In the genomic region with DNA sequence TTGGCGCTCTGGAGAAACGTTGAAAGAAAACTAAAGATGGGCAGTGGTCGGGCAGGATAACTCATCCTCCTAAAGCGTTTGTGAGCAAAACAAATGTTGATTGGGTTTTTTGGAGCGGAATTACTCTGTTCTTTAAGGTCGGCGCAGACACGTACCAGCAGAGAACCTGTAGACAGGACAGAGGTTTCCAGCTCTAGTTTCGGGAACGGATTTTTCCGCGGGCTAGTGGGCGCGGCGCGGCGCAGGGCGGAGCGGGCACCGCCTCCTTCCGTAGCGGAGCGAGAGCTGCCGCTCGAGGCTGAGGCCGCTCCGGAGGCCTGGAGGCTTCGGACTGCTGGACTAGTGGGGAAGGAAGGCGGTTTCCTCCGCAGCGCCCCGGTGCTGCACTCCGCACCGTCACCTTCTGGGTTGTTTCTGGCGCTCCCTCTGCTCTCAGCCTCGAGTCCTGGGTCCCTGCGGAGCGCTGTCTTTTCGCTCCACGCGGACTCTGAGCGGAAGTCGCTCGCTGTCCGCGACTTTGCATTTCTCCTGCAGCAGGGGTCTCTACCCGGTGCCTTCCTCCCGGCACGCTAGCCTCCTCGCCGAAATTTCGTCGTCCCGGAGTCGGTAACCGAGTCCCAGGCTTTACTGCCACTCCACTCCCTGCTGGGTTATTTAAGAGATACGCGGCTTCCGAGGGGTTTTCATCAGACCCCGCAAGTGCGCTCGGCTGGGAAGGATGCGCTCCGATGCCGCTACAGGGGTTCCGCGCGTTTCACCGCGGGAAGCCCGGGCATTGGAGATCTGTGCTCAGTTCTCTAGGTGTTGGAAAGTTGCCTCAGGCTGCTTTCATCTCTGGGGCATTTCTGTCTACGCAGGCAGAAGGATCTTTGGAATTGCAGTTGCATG, we compare ENCODE assay signal across 8 cellular contexts. TPM values are rescaled to one million over a fixed set of nuclear protein-coding genes. Genes with fewer than 3 reads are reported as not detected.
DNase-seq lines count a peak whose midpoint lies in the region; ATAC-seq, FAIRE-seq and TF ChIP-seq lines count a peak whose summit lies in the region.

No MANE protein-coding gene starts in this region.

- H3K36me3 ChIP-seq in K562 (ENCODE audit: control insufficient read depth, insufficient read depth, low read length) (no peaks in the 10 kb centered on the region), mesendoderm (ENCODE audit: control insufficient read depth, insufficient read depth, low read length) (no peaks in the 10 kb centered on the region)

- TF ChIP-seq POLR2A in A549 (IDR thresholded peaks at IDR 0.05; ENCODE audit: low read length) (no peak), K562 (conservative IDR thresholded peaks at IDR 0.05) (no peak)

- no peaks in the 10 kb centered on the region for H3K9me1 ChIP-seq in K562 (ENCODE audit: control insufficient read depth, insufficient read depth, low read length)

- TF ChIP-seq EP300 in A549 (IDR thresholded peaks at IDR 0.05) (no peak), K562 (IDR thresholded peaks at IDR 0.05; ENCODE audit: low read length) (no peak)

- WGBS in A549 (ENCODE audit: missing lambda C conversion rate), result 33% methylated on average over 36 of the region's 72 CpGs
- WGBS in K562 (ENCODE audit: insufficient coverage, low coverage, missing lambda C conversion rate), result 17% methylated on average over 54 of the region's 72 CpGs
- WGBS in mesendoderm (ENCODE audit: extremely low coverage, insufficient coverage, low lambda C conversion rate), result no CpG with 5 or more reads among the region's 72 CpGs

- TF ChIP-seq CTCF in A549 (IDR thresholded peaks at IDR 0.05) (no peak), K562 (IDR thresholded peaks at IDR 0.05 in 2 of 3, conservative IDR thresholded peaks at IDR 0.05 in 1 of 3; ENCODE audit: insufficient read depth in 2 of 3, low read depth in 1 of 3, low read length in 3 of 3) (no peak)

- no peak overlapping the region for H3K18ac ChIP-seq in mesendoderm (ENCODE audit: low read length)

- peak in 1 of 2 experiments; percentile 35 for DNase-seq in A549 (ENCODE audit: low read depth in 1 of 2, low spot score in 1 of 2)
- DNase-seq in K562 (ENCODE audit: extremely low read depth in 1 of 4, low spot score in 3 of 4), result peak in 1 of 4 experiments; percentile 36
- DNase-seq in mesendoderm, result peak; percentile 57
- no peak for DNase-seq in NCI-H2171 treated with DMSO at 0.1 percent for 48 hours (lab: John Stamatoyannopoulos, UW)
- no peak for DNase-seq in Kasumi-1 (lab: John Stamatoyannopoulos, UW)
- no peak for DNase-seq in head of caudate nucleus

- H3K4me2 ChIP-seq in A549 (peak overlapping the region; percentile 97), K562 (ENCODE audit: insufficient read depth, low read length) (no peak overlapping the region), mesendoderm (ENCODE audit: low read length) (peak overlapping the region; percentile 58)

- H3K4me1 ChIP-seq in A549, result no peaks in the 10 kb centered on the region
- H3K4me1 ChIP-seq in K562 (replicated peaks in 1 of 2; ENCODE audit: control insufficient read depth in 2 of 2, insufficient read depth in 2 of 2, low read length in 2 of 2), result peaks cover 0 to 11% of the 10 kb centered on the region in 2 experiments; a peak in 2 of 5 replicates
- peaks cover 7% of the 10 kb centered on the region for H3K4me1 ChIP-seq in mesendoderm (ENCODE audit: control insufficient read depth, low read depth, low read length)

- no peak overlapping the region for H2AK5ac ChIP-seq in mesendoderm (ENCODE audit: low read length)

- H2BK15ac ChIP-seq in mesendoderm (replicated peaks; ENCODE audit: low read depth), result no peak overlapping the region

- H3K9me3 ChIP-seq in A549 (no peaks in the 10 kb centered on the region), K562 (replicated peaks; ENCODE audit: control insufficient read depth, insufficient read depth, low read depth, low read length) (no peaks in the 10 kb centered on the region)

- intact Hi-C loops in K562 (cut with micrococcal nuclease) (no loop called here), head of caudate nucleus (cut with DNase I) (no loop called here)

- BruUV-seq in K562 (replicated peaks; lab: Mats Ljungman, UMichigan), result no TSS peak

- CTCF ChIA-PET in A549 (lab: Yijun Ruan, JAX) (interaction anchor here (0.6 to 1.1 kb wide), 3 partner anchors 9 to 33 kb away, joined by 3 to 5 read pairs (median 4); no protein-coding TSS in a partner anchor), K562 (lab: Yijun Ruan, JAX; ENCODE audit: low intra/inter-chr PET ratio) (no interaction called here)

- FAIRE-seq in A549 (lab: Jason Lieb, UNC) (no peak), K562 (lab: Jason Lieb, UNC) (no peak)

- H3K27ac ChIP-seq in A549 (peak overlapping the region; percentile 57 to 72; a peak in 4 of 6 replicates), K562 (ENCODE audit: extremely low read depth, low read depth, low read length) (no peak overlapping the region), mesendoderm (ENCODE audit: low read depth, low read length) (no peak overlapping the region)

- H3K4ac ChIP-seq in mesendoderm (ENCODE audit: low read depth, low read length), result no peak overlapping the region

- H2BK120ac ChIP-seq in mesendoderm (ENCODE audit: low read depth, low read length), result no peak overlapping the region

- no peak overlapping the region for H4K5ac ChIP-seq in mesendoderm (ENCODE audit: low read length)

- no peak overlapping the region; a peak in 1 of 4 replicates for H3K9ac ChIP-seq in K562 (ENCODE audit: insufficient read depth in 1 of 2, low read depth in 2 of 2, low read length in 2 of 2)
- H3K9ac ChIP-seq in mesendoderm (ENCODE audit: low read length), result peak overlapping the region; percentile 25

- TF ChIP-seq RAD21 in A549 (conservative IDR thresholded peaks at IDR 0.05 in 1 of 2, IDR thresholded peaks at IDR 0.05 in 1 of 2), result no peak
- TF ChIP-seq RAD21 in K562 (CRISPR knock-in tag; conservative IDR thresholded peaks at IDR 0.05 in 1 of 2, IDR thresholded peaks at IDR 0.05 in 1 of 2), result no peak

- H3K4me3 ChIP-seq in A549 (peak overlapping the region; percentile 46), K562 (no peak overlapping the region), mesendoderm (ENCODE audit: low read length) (no peak overlapping the region)

- POLR2A ChIA-PET in A549 (lab: Yijun Ruan, JAX) (no interaction called here), K562 (lab: Yijun Ruan, JAX) (no interaction called here)

- in situ Hi-C loops in K562 (cut with MboI), result no loop called here

- H3K79me2 ChIP-seq in K562 (ENCODE audit: control insufficient read depth, insufficient read depth, low read length) (no peaks in the 10 kb centered on the region), mesendoderm (ENCODE audit: control insufficient read depth, insufficient read depth, low read length) (no peaks in the 10 kb centered on the region)

- no peak overlapping the region for H3K23ac ChIP-seq in mesendoderm (ENCODE audit: low read length)

- peaks cover 76 to 86% of the 10 kb centered on the region in 2 experiments; a peak in 4 of 5 replicates for H3K27me3 ChIP-seq in K562 (ENCODE audit: control insufficient read depth in 2 of 2, insufficient read depth in 2 of 2, low read length in 2 of 2)
- H3K27me3 ChIP-seq in mesendoderm (ENCODE audit: insufficient read depth, low read length, poor library complexity), result peaks cover 95% of the 10 kb centered on the region

- peaks cover 6% of the 10 kb centered on the region; the same call in 1 of the 2 replicates for H4K20me1 ChIP-seq in K562 (replicated peaks; ENCODE audit: control insufficient read depth, insufficient read depth, low read length)

- H3K79me1 ChIP-seq in mesendoderm (ENCODE audit: low read length), result no peaks in the 10 kb centered on the region

- no peak overlapping the region for H4K8ac ChIP-seq in mesendoderm (ENCODE audit: low read depth, low read length)

- no peak overlapping the region for H2AFZ ChIP-seq in K562 (ENCODE audit: low read depth, low read length)

- H3K56ac ChIP-seq in mesendoderm (ENCODE audit: low read length), result peak overlapping the region; percentile 78

- H2BK5ac ChIP-seq in mesendoderm (ENCODE audit: low read length), result no peak overlapping the region

- peak; percentile 76 to 88 for ATAC-seq in A549
- ATAC-seq in HG03354 (IDR thresholded peaks at IDR 0.05; ENCODE audit: poor library complexity, severe bottlenecking, unreplicated experiment), result peak; percentile 39
- ATAC-seq in K562, result peak; percentile 25
- no peak for ATAC-seq in GM18498 (IDR thresholded peaks at IDR 0.05; ENCODE audit: unreplicated experiment)

RNA-seq across cellular contexts. Expression of a gene that starts 7.0 kb away (rescaled TPM):
- polyA plus RNA-seq in A549 (2011; rRNA removed), result 0.12 and 0.13 TPM in 2 replicates
- 0.17 and 0.25 TPM in 2 replicates for polyA plus RNA-seq in A549 (2012; cell fraction: cytosol; rRNA removed)
- 0.24 and 0.38 TPM in 2 replicates for polyA plus RNA-seq in A549 (2012; cell fraction: nucleus; rRNA removed)
- polyA plus RNA-seq in A549 (2017; fragmentation: RNase III; extraction: RNeasy Plus Mini Kit Qiagen cat#74134 plus additional on column Dnase treatment), result 0.22 to 0.50 TPM (median 0.35 TPM) in 3 replicates
- polyA minus RNA-seq in A549 (2011; rRNA and poly(A)+ RNA removed), result 0.17 and 0.24 TPM in 2 replicates
- 0.46 and 0.93 TPM in 2 replicates for total RNA-seq in K562 (2011; cell fraction: chromatin; rRNA removed; ENCODE audit: low replicate concordance)
- total RNA-seq in K562 (2011; cell fraction: nucleolus; rRNA removed), result 1.2 TPM in 2 replicates
- 0.66 and 0.84 TPM in 2 replicates for total RNA-seq in K562 (2011; cell fraction: nucleoplasm; rRNA removed)
- total RNA-seq in K562 (2014; rRNA removed), result 1.2 TPM in 2 replicates
- total RNA-seq in K562 (2014; rRNA removed; fragmentation: Illumina TruSeq; extraction: Trizol), result 0.22 and 0.26 TPM in 2 replicates
- 0.26 and 0.33 TPM in 2 replicates for total RNA-seq in K562 (2015; rRNA removed; fragmentation: Illumina TruSeq; extraction: Trizol)
- 0.86 and 1.2 TPM in 2 replicates for total RNA-seq in K562 (2021)
- polyA plus RNA-seq in K562 (2011; rRNA removed), result 0.15 and 0.27 TPM in 2 replicates
- 0.19 and 0.52 TPM in 2 replicates for polyA plus RNA-seq in K562 (2011; cell fraction: cytosol; rRNA removed)
- polyA plus RNA-seq in K562 (2011; cell fraction: nucleus; rRNA removed), result 0.79 and 1.2 TPM in 2 replicates
- polyA plus RNA-seq in K562 (2012), result 1.7 and 2.8 TPM in 2 replicates
- 0.19 and 0.22 TPM in 2 replicates for polyA plus RNA-seq in K562 (2014; fragmentation: Illumina TruSeq; extraction: Trizol)
- polyA plus RNA-seq in K562 (2014; fragmentation: Nextera tagmentation; extraction: Ambion mirVana), result under 1 TPM; 0.06 to 0.07 TPM
- 0.46 and 0.53 TPM in 2 replicates for polyA plus RNA-seq in K562 (2014; rRNA removed)
- 0.12 and 0.14 TPM in 2 replicates for polyA minus RNA-seq in K562 (2011; rRNA and poly(A)+ RNA removed)
- polyA minus RNA-seq in K562 (2011; cell fraction: cytosol; rRNA and poly(A)+ RNA removed), result 0.29 and 0.64 TPM in 2 replicates
- 0.67 and 1.00 TPM in 2 replicates for polyA minus RNA-seq in K562 (2011; cell fraction: nucleus; rRNA and poly(A)+ RNA removed)
- polyA plus RNA-seq in mesendoderm (2013, experiment 1 of 2), result 0.01 TPM
- polyA plus RNA-seq in mesendoderm (2013, experiment 2 of 2), result 0.01 TPM

RNA-seq across cellular contexts. Expression of a gene that starts 28.7 kb away (rescaled TPM):
- polyA plus RNA-seq in A549 (2011; rRNA removed) (not detected in 2 replicates), A549 (2017; fragmentation: RNase III; extraction: RNeasy Plus Mini Kit Qiagen cat#74134 plus additional on column Dnase treatment) (0.04 to 0.09 TPM (median 0.08 TPM) in 3 replicates), K562 (2011; rRNA removed) (not detected in 2 replicates), K562 (2014; fragmentation: Illumina TruSeq; extraction: Trizol) (not detected in 2 replicates), K562 (2014; fragmentation: Nextera tagmentation; extraction: Ambion mirVana) (not detected), K562 (2014; rRNA removed) (not detected in 2 replicates)
- 0.05 TPM in 1 of 2 replicates, not detected in the other for polyA plus RNA-seq in A549 (2012; cell fraction: cytosol; rRNA removed)
- 0.16 and 0.29 TPM in 2 replicates for polyA plus RNA-seq in A549 (2012; cell fraction: nucleus; rRNA removed)
- polyA minus RNA-seq in A549 (2011; rRNA and poly(A)+ RNA removed), result 0.10 TPM in 1 of 2 replicates, not detected in the other
- total RNA-seq in K562 (2011; cell fraction: chromatin; rRNA removed; ENCODE audit: low replicate concordance), result not detected in 2 replicates
- not detected in 2 replicates for total RNA-seq in K562 (2011; cell fraction: nucleolus; rRNA removed)
- total RNA-seq in K562 (2011; cell fraction: nucleoplasm; rRNA removed), result not detected in 2 replicates
- total RNA-seq in K562 (2014; rRNA removed) (not detected in 2 replicates), K562 (2014; rRNA removed; fragmentation: Illumina TruSeq; extraction: Trizol) (not detected in 2 replicates), K562 (2015; rRNA removed; fragmentation: Illumina TruSeq; extraction: Trizol) (not detected in 2 replicates), K562 (2021) (not detected in 2 replicates)
- not detected in 2 replicates for polyA plus RNA-seq in K562 (2011; cell fraction: cytosol; rRNA removed)
- 0.10 TPM in 1 of 2 replicates, not detected in the other for polyA plus RNA-seq in K562 (2011; cell fraction: nucleus; rRNA removed)
- polyA plus RNA-seq in K562 (2012), result 0.04 TPM in 1 of 2 replicates, not detected in the other
- not detected in 2 replicates for polyA minus RNA-seq in K562 (2011; rRNA and poly(A)+ RNA removed)
- not detected in 2 replicates for polyA minus RNA-seq in K562 (2011; cell fraction: cytosol; rRNA and poly(A)+ RNA removed)
- not detected in 2 replicates for polyA minus RNA-seq in K562 (2011; cell fraction: nucleus; rRNA and poly(A)+ RNA removed)
- 0.17 TPM for polyA plus RNA-seq in mesendoderm (2013, experiment 1 of 2)
- 0.17 TPM for polyA plus RNA-seq in mesendoderm (2013, experiment 2 of 2)

Comparison
In these comparisons a context has a peak if more than half of its experiments do, and no peak if none do; other contexts are left out.
1. H3K27ac ChIP-seq: peak in A549 (2 of 2); none in K562 (single experiment) and mesendoderm (single experiment).